Comparison of ENCODE assay signal across 8 cellular contexts in the genomic region with DNA sequence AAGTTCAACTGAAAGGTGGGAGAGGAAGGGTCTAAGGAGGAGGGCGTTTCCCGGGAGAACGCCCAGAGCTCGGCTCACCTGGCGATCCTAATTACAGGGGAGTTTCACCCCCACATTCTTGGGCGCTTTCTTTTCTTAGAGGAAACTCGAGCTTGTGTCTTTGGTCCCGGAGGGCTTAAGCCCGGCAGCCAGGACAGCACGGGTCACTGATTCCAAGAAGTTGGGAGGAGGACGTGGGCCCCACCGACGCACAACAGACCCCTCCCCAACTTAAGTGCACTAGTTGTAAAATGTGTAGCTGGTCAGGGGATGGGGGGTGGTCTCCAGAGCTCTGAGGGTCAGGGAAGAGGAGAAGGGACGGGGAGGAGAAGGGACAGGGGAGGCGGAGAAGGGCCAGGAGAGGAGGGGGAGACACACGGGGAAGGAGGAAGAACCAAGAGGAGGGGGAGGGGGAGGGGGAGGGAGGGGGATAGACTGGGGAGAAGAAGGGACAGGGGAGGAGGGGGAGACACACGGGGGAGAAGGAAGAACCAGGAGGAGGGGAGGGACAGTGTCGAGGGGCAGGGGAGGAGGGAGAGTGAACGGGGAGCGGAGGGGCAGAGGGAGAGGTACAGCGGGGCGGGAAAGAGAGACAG. TPM values are rescaled to one million over a fixed set of nuclear protein-coding genes. Genes with fewer than 3 reads are reported as not detected.
A peak's percentile ranks its signal among the peaks of the same experiment; 100 is the strongest.
DNase-seq lines count a peak whose midpoint lies in the region; ATAC-seq and TF ChIP-seq lines count a peak whose summit lies in the region.

No MANE protein-coding gene starts in this region.

- TF ChIP-seq CTCF in left ventricle myocardium inferior (IDR thresholded peaks at IDR 0.05; ENCODE audit: borderline replicate concordance) (no peak), kidney epithelial cell (IDR thresholded peaks at IDR 0.05; ENCODE audit: insufficient read depth, low read length, poor library complexity, severe bottlenecking) (no peak)

- no peaks in the 10 kb centered on the region for H3K36me3 Mint-ChIP-seq in activated naive CD8-positive, alpha-beta T cell

- H3K4me3 ChIP-seq in left ventricle myocardium inferior (peak overlapping the region; percentile 82), kidney epithelial cell (ENCODE audit: low read depth, low read length) (peak overlapping the region; percentile 66), urinary bladder (ENCODE audit: low read depth, low read length) (peak overlapping the region; percentile 52)

- intact Hi-C loops in left ventricle myocardium inferior (cut with micrococcal nuclease) = loop anchor here (10.0 kb wide), 1 partner anchor 105 kb away; no protein-coding TSS in a partner anchor
- intact Hi-C loops in left cardiac atrium (cut with DNase I) = loop anchor here in 1 of 2 donors (2.0 kb wide), 1 partner anchor 105 kb away; no protein-coding TSS in a partner anchor

- no peak for DNase-seq in left ventricle myocardium inferior
- no peak for DNase-seq in left cardiac atrium
- no peak for DNase-seq in kidney epithelial cell (ENCODE audit: low read depth)
- DNase-seq in HCEC 1CT = no peak
- no peak for DNase-seq in NCI-H1930 (lab: John Stamatoyannopoulos, UW)

- no peak overlapping the region for H3K27ac Mint-ChIP-seq in activated naive CD8-positive, alpha-beta T cell

- H3K27ac ChIP-seq in left ventricle myocardium inferior (replicated peaks) (no peak overlapping the region), urinary bladder (ENCODE audit: low read depth) (no peak overlapping the region)

- H3K27me3 Mint-ChIP-seq in activated naive CD8-positive, alpha-beta T cell = peaks cover 15% of the 10 kb centered on the region

- peaks cover 5% of the 10 kb centered on the region for H3K4me1 Mint-ChIP-seq in activated naive CD8-positive, alpha-beta T cell (ENCODE audit: low read depth)

- no peaks in the 10 kb centered on the region for H3K9me3 Mint-ChIP-seq in activated naive CD8-positive, alpha-beta T cell (ENCODE audit: low read depth)

- H3K4me1 ChIP-seq in left ventricle myocardium inferior = peaks cover 16% of the 10 kb centered on the region
- peaks cover 2% of the 10 kb centered on the region for H3K4me1 ChIP-seq in urinary bladder (ENCODE audit: insufficient read depth)

- peak overlapping the region; percentile 76 for H3K4me3 Mint-ChIP-seq in activated naive CD8-positive, alpha-beta T cell

- H3K36me3 ChIP-seq in left ventricle myocardium inferior (no peaks in the 10 kb centered on the region), kidney epithelial cell (ENCODE audit: control insufficient read depth, insufficient read depth, low read length) (no peaks in the 10 kb centered on the region), urinary bladder (ENCODE audit: insufficient read depth) (no peaks in the 10 kb centered on the region)

- H3K27me3 ChIP-seq in left ventricle myocardium inferior (ENCODE audit: low read depth) (peaks cover 41% of the 10 kb centered on the region), kidney epithelial cell (ENCODE audit: control insufficient read depth, insufficient read depth, low read length) (no peaks in the 10 kb centered on the region)

- H3K9me3 ChIP-seq in left ventricle myocardium inferior (replicated peaks) = no peaks in the 10 kb centered on the region

- WGBS in urinary bladder = 7% methylated on average over 20 of the region's 22 CpGs

- ATAC-seq in left cardiac atrium (no peak), HG03196 (IDR thresholded peaks at IDR 0.05; ENCODE audit: unreplicated experiment) (no peak)

RNA-seq across cellular contexts. Expression of gene BAIAP2L1, which starts 0.9 kb away (rescaled TPM):
- total RNA-seq in left ventricle myocardium inferior (2.1 TPM), left cardiac atrium (1 to 10 TPM; 2.4 TPM), kidney epithelial cell (32.5 and 38.8 TPM in 2 replicates), urinary bladder (4.9 TPM)
- polyA plus RNA-seq in urinary bladder = 3.7 TPM
